ENCODE assay signal across 21 cellular contexts in the genomic region with DNA sequence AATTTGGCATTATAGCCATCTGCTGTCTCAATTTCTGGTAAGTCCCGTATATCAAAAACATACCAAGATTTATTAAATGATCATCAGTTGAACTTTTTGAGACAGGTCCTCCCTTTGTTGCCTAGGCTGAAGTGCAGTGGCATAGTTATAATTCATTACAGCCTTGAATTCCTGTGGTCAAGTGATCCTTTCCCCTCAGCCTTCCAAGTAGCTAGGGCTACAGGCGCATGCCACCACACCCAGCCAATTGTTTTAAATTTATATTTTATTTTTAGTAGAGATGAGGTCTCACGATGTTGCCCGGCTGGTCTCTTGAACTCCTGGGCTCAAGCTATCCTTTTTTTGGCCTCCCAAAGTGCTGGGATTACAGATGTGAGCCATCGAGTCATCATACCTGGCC.
"Had no signal": no experiment of that assay in that cellular context is flagged by ENCODE, and none has a peak within 500 bp of the region (broad histone marks: within the 10 kb centered on the region; RNA-seq: fewer than 3 reads in every experiment).

No MANE protein-coding gene starts in this region.

- H3K27me3 ChIP-seq: colonic mucosa, esophagus squamous epithelium, foreskin keratinocyte, gastroesophageal sphincter, heart right ventricle, left lung had no signal

- H3K4me1 ChIP-seq: colonic mucosa, esophagus squamous epithelium, gastroesophageal sphincter, heart right ventricle, left lung had no signal

- H3K27ac ChIP-seq: colonic mucosa, epithelial cell of prostate, esophagus squamous epithelium, foreskin keratinocyte, gastroesophageal sphincter, heart right ventricle, left lung, lower lobe of right lung had no signal

- H3K36me3 ChIP-seq: colonic mucosa, esophagus squamous epithelium, gastroesophageal sphincter, heart right ventricle, left lung, lower lobe of right lung had no signal

- DNase-seq: colonic mucosa; cortex of kidney; effector CD8-positive, alpha-beta T cell; effector memory CD8-positive, alpha-beta T cell; endodermal cell; erythroblast; esophagus squamous epithelium; foreskin keratinocyte; glutamatergic neuron; head of caudate nucleus; heart right ventricle; hippocampal formation; left cardiac atrium; left lung; left ventricle myocardium superior; lower lobe of right lung; mesenchymal stem cell; mucosa of descending colon; naive B cell had no signal

- H3K4me3 ChIP-seq: colonic mucosa, esophagus squamous epithelium, gastroesophageal sphincter, heart right ventricle, left lung, lower lobe of right lung, mucosa of descending colon had no signal

- H3K9me3 ChIP-seq: colonic mucosa, esophagus squamous epithelium, left lung, lower lobe of right lung, mucosa of descending colon had no signal
